In genomic region chr1:100065969-100066227, GRCh38 we compare ENCODE assay signal across 17 cellular contexts.
DNase-seq lines count a peak whose midpoint lies in the region; ATAC-seq and TF ChIP-seq lines count a peak whose summit lies in the region.
"Had no signal": no experiment of that assay in that cellular context is flagged by ENCODE, and none has a peak within 500 bp of the region (broad histone marks: within the 10 kb centered on the region; RNA-seq: fewer than 3 reads in every experiment).

No MANE protein-coding gene starts in this region.

- H3K4me3 ChIP-seq in CD8-positive, alpha-beta memory T cell (ENCODE audit: low read length): no peak overlapping the region
- H3K4me3 ChIP-seq: A549, lower lobe of right lung, right atrium auricular region, stomach had no signal

- no peaks in the 10 kb centered on the region for H3K9me3 Mint-ChIP-seq in activated CD4-positive, alpha-beta T cell treated with anti-CD3 and anti-CD28 coated beads for 36 hours (ENCODE audit: low read depth)
- H3K9me3 Mint-ChIP-seq in CD8-positive, alpha-beta memory T cell: no peaks in the 10 kb centered on the region
- no peaks in the 10 kb centered on the region for H3K9me3 Mint-ChIP-seq in activated T-helper 2 cell treated with anti-CD3 and anti-CD28 coated beads, Interferon-gamma antibody, Interleukin-2, Interleukin-4, amounts not matched to agents 10 μg/mL and 5 μg/mL and 100 μg/mL, durations not matched to agents 14 hours and 24 hours and 36 hours
- H3K9me3 Mint-ChIP-seq in nephron progenitor cell: no peaks in the 10 kb centered on the region
- H3K9me3 Mint-ChIP-seq: neural crest cell had no signal

- peak overlapping the region; percentile 65 for H3K27ac Mint-ChIP-seq in activated CD4-positive, alpha-beta T cell treated with anti-CD3 and anti-CD28 coated beads for 36 hours
- H3K27ac Mint-ChIP-seq in CD8-positive, alpha-beta memory T cell: peak overlapping the region in 6 of 8 donors; percentile 2 to 91 (median 58)
- peak overlapping the region; percentile 39 for H3K27ac Mint-ChIP-seq in activated T-helper 2 cell treated with anti-CD3 and anti-CD28 coated beads, Interferon-gamma antibody, Interleukin-2, Interleukin-4, amounts not matched to agents 10 μg/mL and 5 μg/mL and 100 μg/mL, durations not matched to agents 14 hours and 24 hours and 36 hours
- peak overlapping the region; percentile 60 for H3K27ac Mint-ChIP-seq in nephron progenitor cell

- intact Hi-C loops in activated CD4-positive, alpha-beta T cell treated with anti-CD3 and anti-CD28 coated beads for 36 hours (cut with DNase I, micrococcal nuclease): no loop called here
- intact Hi-C loops in activated T-helper 2 cell treated with anti-CD3 and anti-CD28 coated beads, Interferon-gamma antibody, Interleukin-2, Interleukin-4, amounts not matched to agents 10 μg/mL and 5 μg/mL and 100 μg/mL, durations not matched to agents 14 hours and 24 hours and 36 hours (cut with micrococcal nuclease): no loop called here

- no peaks in the 10 kb centered on the region for H3K27me3 ChIP-seq in CD8-positive, alpha-beta memory T cell (ENCODE audit: insufficient read depth, low read length, poor library complexity, severe bottlenecking)
- H3K27me3 ChIP-seq: right atrium auricular region, stomach had no signal

- H3K27me3 Mint-ChIP-seq in activated CD4-positive, alpha-beta T cell treated with anti-CD3 and anti-CD28 coated beads for 36 hours: no peaks in the 10 kb centered on the region
- no peaks in the 10 kb centered on the region for H3K27me3 Mint-ChIP-seq in CD8-positive, alpha-beta memory T cell
- no peaks in the 10 kb centered on the region for H3K27me3 Mint-ChIP-seq in activated T-helper 2 cell treated with anti-CD3 and anti-CD28 coated beads, Interferon-gamma antibody, Interleukin-2, Interleukin-4, amounts not matched to agents 10 μg/mL and 5 μg/mL and 100 μg/mL, durations not matched to agents 14 hours and 24 hours and 36 hours (ENCODE audit: low read depth)
- H3K27me3 Mint-ChIP-seq in nephron progenitor cell (ENCODE audit: low read depth, poor library complexity): no peaks in the 10 kb centered on the region

- ATAC-seq in activated CD4-positive, alpha-beta T cell treated with anti-CD3 and anti-CD28 coated beads for 36 hours: no peak
- no peak for ATAC-seq in HG02678 (IDR thresholded peaks at IDR 0.05; ENCODE audit: unreplicated experiment)
- no peak for ATAC-seq in GM18861 (IDR thresholded peaks at IDR 0.05; ENCODE audit: unreplicated experiment)
- ATAC-seq: A549, lower lobe of right lung had no signal

- no peak overlapping the region for H3K4me3 Mint-ChIP-seq in activated CD4-positive, alpha-beta T cell treated with anti-CD3 and anti-CD28 coated beads for 36 hours
- peak overlapping the region in 2 of 7 donors; percentile 39 to 49 for H3K4me3 Mint-ChIP-seq in CD8-positive, alpha-beta memory T cell
- no peak overlapping the region for H3K4me3 Mint-ChIP-seq in activated T-helper 2 cell treated with anti-CD3 and anti-CD28 coated beads, Interferon-gamma antibody, Interleukin-2, Interleukin-4, amounts not matched to agents 10 μg/mL and 5 μg/mL and 100 μg/mL, durations not matched to agents 14 hours and 24 hours and 36 hours (ENCODE audit: low read depth)
- H3K4me3 Mint-ChIP-seq in nephron progenitor cell: no peak overlapping the region
- H3K4me3 Mint-ChIP-seq: neural crest cell had no signal

- CTCF ChIA-PET in activated CD4-positive, alpha-beta T cell treated with anti-CD3 and anti-CD28 coated beads for 36 hours (lab: Charles Lee): no interaction called here
- CTCF ChIA-PET in CD8-positive, alpha-beta memory T cell (lab: Charles Lee): no interaction called here

- H3K27ac ChIP-seq in CD8-positive, alpha-beta memory T cell (ENCODE audit: low read depth, low read length): no peak overlapping the region
- H3K27ac ChIP-seq: A549, lower lobe of right lung, right atrium auricular region had no signal

- H3K36me3 ChIP-seq in CD8-positive, alpha-beta memory T cell (ENCODE audit: insufficient read depth, low read length): peaks cover 37% of the 10 kb centered on the region

- H3K4me1 Mint-ChIP-seq in activated CD4-positive, alpha-beta T cell treated with anti-CD3 and anti-CD28 coated beads for 36 hours: peaks cover 25% of the 10 kb centered on the region
- H3K4me1 Mint-ChIP-seq in CD8-positive, alpha-beta memory T cell: peaks cover 28 to 52% (median 32%) of the 10 kb centered on the region in 3 donors
- peaks cover 23% of the 10 kb centered on the region for H3K4me1 Mint-ChIP-seq in activated T-helper 2 cell treated with anti-CD3 and anti-CD28 coated beads, Interferon-gamma antibody, Interleukin-2, Interleukin-4, amounts not matched to agents 10 μg/mL and 5 μg/mL and 100 μg/mL, durations not matched to agents 14 hours and 24 hours and 36 hours (ENCODE audit: low read depth)
- no peaks in the 10 kb centered on the region for H3K4me1 Mint-ChIP-seq in nephron progenitor cell
- H3K4me1 Mint-ChIP-seq: neural crest cell had no signal

- peaks cover 15% of the 10 kb centered on the region for H3K4me1 ChIP-seq in CD8-positive, alpha-beta memory T cell (ENCODE audit: insufficient read depth, low read length)
- H3K4me1 ChIP-seq: A549, right atrium auricular region had no signal

- POLR2A ChIA-PET in activated CD4-positive, alpha-beta T cell treated with anti-CD3 and anti-CD28 coated beads for 36 hours (lab: Charles Lee): no interaction called here
- POLR2A ChIA-PET in CD8-positive, alpha-beta memory T cell (lab: Charles Lee): interaction anchor here (0.7 kb wide), 1 partner anchor 15 kb away, joined by 3 read pairs; no protein-coding TSS in a partner anchor

- H3K36me3 Mint-ChIP-seq in activated CD4-positive, alpha-beta T cell treated with anti-CD3 and anti-CD28 coated beads for 36 hours (ENCODE audit: low read depth): peaks cover 67% of the 10 kb centered on the region
- peaks cover 0 to 87% (median 24%) of the 10 kb centered on the region in 3 donors for H3K36me3 Mint-ChIP-seq in CD8-positive, alpha-beta memory T cell
- H3K36me3 Mint-ChIP-seq in activated T-helper 2 cell treated with anti-CD3 and anti-CD28 coated beads, Interferon-gamma antibody, Interleukin-2, Interleukin-4, amounts not matched to agents 10 μg/mL and 5 μg/mL and 100 μg/mL, durations not matched to agents 14 hours and 24 hours and 36 hours (ENCODE audit: low read depth): peaks cover 82% of the 10 kb centered on the region
- peaks cover 73% of the 10 kb centered on the region for H3K36me3 Mint-ChIP-seq in nephron progenitor cell (ENCODE audit: low read depth)

- no peak for DNase-seq in activated CD4-positive, alpha-beta T cell treated with anti-CD3 and anti-CD28 coated beads for 36 hours
- DNase-seq in activated CD4-positive, alpha-beta T cell treated with anti-CD3 and anti-CD28 coated beads for 1 hour: no peak
- no peak for DNase-seq in CD8-positive, alpha-beta memory T cell
- DNase-seq in activated T-helper 2 cell treated with anti-CD3 and anti-CD28 coated beads, Interferon-gamma antibody, Interleukin-2, Interleukin-4, amounts not matched to agents 10 μg/mL and 5 μg/mL and 100 μg/mL, durations not matched to agents 14 hours and 24 hours and 36 hours (ENCODE audit: low spot score): no peak
- DNase-seq in nephron progenitor cell (no peak), DMS153 (lab: John Stamatoyannopoulos, UW) (no peak)
- DNase-seq: effector CD4-positive, alpha-beta T cell; Kasumi-1; lower lobe of right lung; NCI-H1105 treated with DMSO at 0.1 percent for 48 hours; NCI-H2227 treated with DMSO at 0.1 percent for 48 hours; stomach had no signal

- no peak for TF ChIP-seq CTCF in nephron progenitor cell (IDR thresholded peaks at IDR 0.05)

- H3K9me3 ChIP-seq in CD8-positive, alpha-beta memory T cell (ENCODE audit: low read length): no peaks in the 10 kb centered on the region
- H3K9me3 ChIP-seq: A549, lower lobe of right lung, right atrium auricular region, stomach had no signal
